1 cellular context compared by ENCODE assay signal in genomic region chr1:45584351-45585109, GRCh38.
TF ChIP-seq lines count a peak whose summit lies in the region.

No MANE protein-coding gene starts in this region.

TF ChIP-seq in K562, 482 proteins besides CTCF, POLR2A, EP300 and RAD21 (continued from another document and continues in another):
- no peak for TF ChIP-seq CCAR2 (IDR thresholded peaks at IDR 0.05; ENCODE audit: low read depth, low read length)
- TF ChIP-seq SIX5 (IDR thresholded peaks at IDR 0.05; ENCODE audit: borderline replicate concordance in 1 of 2, insufficient read depth in 1 of 2, low read depth in 1 of 2, low read length in 2 of 2), result no peak
- peak; percentile 72 for TF ChIP-seq ZNF511 (CRISPR knock-in tag; IDR thresholded peaks at IDR 0.05)
- no peak for TF ChIP-seq YBX1 (IDR thresholded peaks at IDR 0.05)
- peak; percentile 64 to 79; a peak in 3 of 4 replicates for TF ChIP-seq FOXK2 (conservative IDR thresholded peaks at IDR 0.05 in 1 of 2, IDR thresholded peaks at IDR 0.05 in 1 of 2; ENCODE audit: low read depth in 2 of 2)
- TF ChIP-seq PTBP1 (IDR thresholded peaks at IDR 0.05; ENCODE audit: low read depth, low read length), result 0 out of 2 replicates have a peak, but pooled peaks have one; percentile 13
- 0 out of 2 replicates have a peak, but pooled peaks have one; percentile 6 for TF ChIP-seq KAT7 (CRISPR knock-in tag; IDR thresholded peaks at IDR 0.05; ENCODE audit: borderline replicate concordance)
- TF ChIP-seq SLC30A9 (CRISPR knock-in tag; IDR thresholded peaks at IDR 0.05), result no peak
- TF ChIP-seq TCF15 (CRISPR knock-in tag; IDR thresholded peaks at IDR 0.05), result no peak
- no peak for TF ChIP-seq MTA3 (IDR thresholded peaks at IDR 0.05; ENCODE audit: borderline replicate concordance)
- no peak for TF ChIP-seq ZNF3 (CRISPR knock-in tag; IDR thresholded peaks at IDR 0.05)
- TF ChIP-seq XRCC3 (IDR thresholded peaks at IDR 0.05), result no peak
- peak in 1 of 2 experiments; percentile 59; a peak in 1 of 4 replicates for TF ChIP-seq ARNT (IDR thresholded peaks at IDR 0.05)
- no peak for TF ChIP-seq TFE3 (CRISPR knock-in tag; IDR thresholded peaks at IDR 0.05)
- no peak; the same call in 1 of the 2 replicates for TF ChIP-seq SMAD4 (CRISPR knock-in tag; conservative IDR thresholded peaks at IDR 0.05)
- no peak for TF ChIP-seq ZNF217 (CRISPR knock-in tag; IDR thresholded peaks at IDR 0.05)
- TF ChIP-seq ELK1 (CRISPR knock-in tag; IDR thresholded peaks at IDR 0.05), result no peak
- TF ChIP-seq NUFIP1 (IDR thresholded peaks at IDR 0.05; ENCODE audit: partially characterized antibody), result no peak
- no peak for TF ChIP-seq POLR2AphosphoS5 (IDR thresholded peaks at IDR 0.05; ENCODE audit: control insufficient read depth, insufficient read depth, low read depth, low read length)
- no peak for TF ChIP-seq BCOR (IDR thresholded peaks at IDR 0.05)
- TF ChIP-seq SMARCB1 (IDR thresholded peaks at IDR 0.05; ENCODE audit: insufficient read length, low read depth), result no peak
- TF ChIP-seq SOX6 (IDR thresholded peaks at IDR 0.05), result peak; percentile 60
- TF ChIP-seq ZNF609 (CRISPR knock-in tag; IDR thresholded peaks at IDR 0.05; ENCODE audit: borderline replicate concordance), result no peak
- TF ChIP-seq CBX3 (IDR thresholded peaks at IDR 0.05; ENCODE audit: borderline replicate concordance in 1 of 2, low read length in 2 of 2), result peak in 1 of 2 experiments; percentile 55; a peak in 1 of 3 replicates
- peak in 1 of 2 experiments; percentile 79; a peak in 2 of 4 replicates for TF ChIP-seq NONO (IDR thresholded peaks at IDR 0.05; ENCODE audit: low read depth in 2 of 2, low read length in 1 of 2)
- TF ChIP-seq MXD1 (CRISPR knock-in tag; IDR thresholded peaks at IDR 0.05; ENCODE audit: borderline replicate concordance, poor library complexity, severe bottlenecking), result no peak
- TF ChIP-seq CBX5 (IDR thresholded peaks at IDR 0.05; ENCODE audit: borderline replicate concordance, low read depth), result no peak
- no peak for TF ChIP-seq SNRNP70 (optimal IDR thresholded peaks at IDR 0.05; ENCODE audit: low read depth, low read length)
- TF ChIP-seq ILF3 (IDR thresholded peaks at IDR 0.05; ENCODE audit: borderline replicate concordance), result no peak
- no peak for TF ChIP-seq RHOXF2B (CRISPR knock-in tag; conservative IDR thresholded peaks at IDR 0.05)
- no peak for TF ChIP-seq KLF1 (tag; IDR thresholded peaks at IDR 0.05)
- TF ChIP-seq CREM (IDR thresholded peaks at IDR 0.05; ENCODE audit: low read depth), result no peak
- TF ChIP-seq POLR2H (tag; IDR thresholded peaks at IDR 0.05; ENCODE audit: low read depth), result no peak
- no peak for TF ChIP-seq PHF8 (IDR thresholded peaks at IDR 0.05; ENCODE audit: borderline replicate concordance, low read length)
- TF ChIP-seq ZNF584 (CRISPR knock-in tag; IDR thresholded peaks at IDR 0.05; ENCODE audit: low read depth), result no peak
- no peak for TF ChIP-seq TAF7 (tag; IDR thresholded peaks at IDR 0.05)
- TF ChIP-seq PTTG1 (tag; IDR thresholded peaks at IDR 0.05; ENCODE audit: low read depth), result no peak
- TF ChIP-seq ATF4 (CRISPR knock-in tag; IDR thresholded peaks at IDR 0.05), result no peak; the same call in 1 of the 2 replicates
- no peak for TF ChIP-seq TCF7 (IDR thresholded peaks at IDR 0.05; ENCODE audit: borderline replicate concordance)
- TF ChIP-seq MED1 (CRISPR knock-in tag; IDR thresholded peaks at IDR 0.05; ENCODE audit: borderline replicate concordance), result no peak
- TF ChIP-seq NFYB (IDR thresholded peaks at IDR 0.05; ENCODE audit: extremely low read depth, insufficient read length), result no peak
- no peak for TF ChIP-seq CREB3L1 (IDR thresholded peaks at IDR 0.05; ENCODE audit: borderline replicate concordance, low read depth)
- no peak for TF ChIP-seq NFXL1 (CRISPR knock-in tag; IDR thresholded peaks at IDR 0.05)
- no peak for TF ChIP-seq ZNF212 (CRISPR knock-in tag; IDR thresholded peaks at IDR 0.05)
- no peak for TF ChIP-seq ZNF436 (CRISPR knock-in tag; IDR thresholded peaks at IDR 0.05)
- peak; percentile 5 for TF ChIP-seq RFX5 (IDR thresholded peaks at IDR 0.05; ENCODE audit: low read depth, low read length)
- TF ChIP-seq MXI1 (IDR thresholded peaks at IDR 0.05; ENCODE audit: low read depth, low read length), result peak; percentile 50
- no peak for TF ChIP-seq NFE2 (IDR thresholded peaks at IDR 0.05; ENCODE audit: low read depth)
- no peak for TF ChIP-seq CEBPB (tag; IDR thresholded peaks at IDR 0.05)
- TF ChIP-seq ZNF316 (IDR thresholded peaks at IDR 0.05), result no peak
- TF ChIP-seq MECOM (CRISPR knock-in tag; IDR thresholded peaks at IDR 0.05), result no peak
- TF ChIP-seq THRB (CRISPR knock-in tag; conservative IDR thresholded peaks at IDR 0.05), result no peak; the same call in 1 of the 2 replicates
- no peak for TF ChIP-seq TOE1 (IDR thresholded peaks at IDR 0.05; ENCODE audit: borderline replicate concordance)
- no peak for TF ChIP-seq TOE1 (CRISPR knock-in tag; IDR thresholded peaks at IDR 0.05; ENCODE audit: borderline replicate concordance, low read depth)
- TF ChIP-seq PRDM10 (IDR thresholded peaks at IDR 0.05; ENCODE audit: partially characterized antibody), result peak; percentile 12
- no peak for TF ChIP-seq ZNF589 (CRISPR knock-in tag; IDR thresholded peaks at IDR 0.05; ENCODE audit: low read depth)
- TF ChIP-seq RFX1 (IDR thresholded peaks at IDR 0.05), result peak; percentile 82
- TF ChIP-seq MAFK (IDR thresholded peaks at IDR 0.05; ENCODE audit: low read length), result no peak
- no peak; the same call in 1 of the 2 replicates for TF ChIP-seq ZBTB1 (CRISPR knock-in tag; IDR thresholded peaks at IDR 0.05; ENCODE audit: borderline replicate concordance, low read depth)
